Comparison of ENCODE assay signal across 20 cellular contexts in the genomic region with DNA sequence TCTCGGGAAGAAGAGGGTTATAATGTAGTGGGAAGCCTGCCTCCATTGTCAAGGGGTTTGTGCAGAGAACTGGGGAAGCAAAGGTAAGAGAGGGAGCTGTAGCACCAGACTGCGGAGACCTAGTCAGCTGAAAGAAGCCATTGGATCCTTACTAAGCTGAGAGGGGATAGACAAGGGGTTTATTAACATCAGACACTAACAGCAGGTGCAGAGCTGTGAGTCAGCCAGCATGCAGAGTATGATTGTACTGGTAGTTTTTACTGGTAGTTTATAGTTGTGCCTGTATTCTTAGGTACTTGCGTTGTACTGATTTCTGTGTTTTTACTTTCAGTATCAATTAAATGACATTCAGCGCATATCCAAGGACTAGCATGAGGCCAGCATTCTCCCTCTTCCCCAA. TPM values are rescaled to one million over a fixed set of nuclear protein-coding genes. Genes with fewer than 3 reads are reported as not detected.
"Had no signal": no experiment of that assay in that cellular context is flagged by ENCODE, and none has a peak within 500 bp of the region (broad histone marks: within the 10 kb centered on the region; RNA-seq: fewer than 3 reads in every experiment).

No MANE protein-coding gene starts in this region.

- ATAC-seq: activated T-helper 17 cell treated with anti-CD3 and anti-CD28 coated beads, Interleukin-2, amount 50 U/mL, for 72 hours; left lung; naive thymus-derived CD8-positive, alpha-beta T cell had no signal

- H3K4me3 ChIP-seq: left lung, tibial artery, uterus had no signal

- DNase-seq: activated CD4-positive, alpha-beta T cell treated with anti-CD3 and anti-CD28 coated beads for 1 hour; activated CD4-positive, alpha-beta T cell treated with anti-CD3 and anti-CD28 coated beads, Interleukin-2, amount 50 U/mL, for 4 hours; activated naive CD4-positive, alpha-beta T cell treated with Interleukin-2 at 50 U/mL for 16 hours; activated T-cell treated with anti-CD3 and anti-CD28 coated beads for 4 hours; aorta; cortex of kidney; effector CD8-positive, alpha-beta T cell; foreskin fibroblast; hippocampal formation; left lung; mammary epithelial cell; naive thymus-derived CD8-positive, alpha-beta T cell; stimulated activated CD4-positive, alpha-beta T cell treated with anti-CD3 and anti-CD28 coated beads, Interleukin-2, amount 100 ng/mL, for 48 hours; stimulated activated naive CD4-positive, alpha-beta T cell; tibial artery; uterus had no signal

- H3K9me3 ChIP-seq: neutrophil, uterus had no signal

- H3K36me3 ChIP-seq: left lung, neutrophil, uterus had no signal

- H3K4me1 ChIP-seq: left lung, parathyroid adenoma, uterus had no signal

RNA-seq across cellular contexts. Expression of gene COL19A1, which starts 17.8 kb away (rescaled TPM):
- total RNA-seq: subcutaneous adipose tissue had no signal
